Comparison of ENCODE assay signal across 1 cellular context in genomic region chr9:121278535-121279169, GRCh38.
TF ChIP-seq lines count a peak whose summit lies in the region.

No MANE protein-coding gene starts in this region.

TF ChIP-seq in WTC11, 78 proteins besides CTCF, POLR2A, EP300 and RAD21 (continued from another document):
- TF ChIP-seq, protein P1, sequence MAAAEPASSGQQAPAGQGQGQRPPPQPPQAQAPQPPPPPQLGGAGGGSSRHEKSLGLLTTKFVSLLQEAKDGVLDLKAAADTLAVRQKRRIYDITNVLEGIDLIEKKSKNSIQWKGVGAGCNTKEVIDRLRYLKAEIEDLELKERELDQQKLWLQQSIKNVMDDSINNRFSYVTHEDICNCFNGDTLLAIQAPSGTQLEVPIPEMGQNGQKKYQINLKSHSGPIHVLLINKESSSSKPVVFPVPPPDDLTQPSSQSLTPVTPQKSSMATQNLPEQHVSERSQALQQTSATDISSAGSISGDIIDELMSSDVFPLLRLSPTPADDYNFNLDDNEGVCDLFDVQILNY (CRISPR knock-in tag; IDR thresholded peaks at IDR 0.05), result no peak
- TF ChIP-seq, protein P2, sequence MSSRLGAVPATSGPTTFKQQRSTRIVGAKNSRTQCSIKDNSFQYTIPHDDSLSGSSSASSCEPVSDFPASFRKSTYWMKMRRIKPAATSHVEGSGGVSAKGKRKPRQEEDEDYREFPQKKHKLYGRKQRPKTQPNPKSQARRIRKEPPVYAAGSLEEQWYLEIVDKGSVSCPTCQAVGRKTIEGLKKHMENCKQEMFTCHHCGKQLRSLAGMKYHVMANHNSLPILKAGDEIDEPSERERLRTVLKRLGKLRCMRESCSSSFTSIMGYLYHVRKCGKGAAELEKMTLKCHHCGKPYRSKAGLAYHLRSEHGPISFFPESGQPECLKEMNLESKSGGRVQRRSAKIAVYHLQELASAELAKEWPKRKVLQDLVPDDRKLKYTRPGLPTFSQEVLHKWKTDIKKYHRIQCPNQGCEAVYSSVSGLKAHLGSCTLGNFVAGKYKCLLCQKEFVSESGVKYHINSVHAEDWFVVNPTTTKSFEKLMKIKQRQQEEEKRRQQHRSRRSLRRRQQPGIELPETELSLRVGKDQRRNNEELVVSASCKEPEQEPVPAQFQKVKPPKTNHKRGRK (CRISPR knock-in tag; IDR thresholded peaks at IDR 0.05; ENCODE audit: borderline replicate concordance), result no peak
- no peak for TF ChIP-seq ZNF416 (CRISPR knock-in tag; IDR thresholded peaks at IDR 0.05)
- TF ChIP-seq ZNF232 (CRISPR knock-in tag; IDR thresholded peaks at IDR 0.05), result no peak
- 0 out of 2 replicates have a peak, but pooled peaks have one; percentile 17 for TF ChIP-seq TEAD4 (CRISPR knock-in tag; IDR thresholded peaks at IDR 0.05)
- peak; percentile 68 for TF ChIP-seq MAX (CRISPR knock-in tag; IDR thresholded peaks at IDR 0.05)
- TF ChIP-seq NFATC4 (CRISPR knock-in tag; IDR thresholded peaks at IDR 0.05), result no peak
- TF ChIP-seq, protein P3, sequence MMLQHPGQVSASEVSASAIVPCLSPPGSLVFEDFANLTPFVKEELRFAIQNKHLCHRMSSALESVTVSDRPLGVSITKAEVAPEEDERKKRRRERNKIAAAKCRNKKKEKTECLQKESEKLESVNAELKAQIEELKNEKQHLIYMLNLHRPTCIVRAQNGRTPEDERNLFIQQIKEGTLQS (CRISPR knock-in tag; conservative IDR thresholded peaks at IDR 0.05), result no peak
- no peak; the same call in 1 of the 2 replicates for TF ChIP-seq FOXP4 (CRISPR knock-in tag; IDR thresholded peaks at IDR 0.05)
- TF ChIP-seq CREB1 (CRISPR knock-in tag; IDR thresholded peaks at IDR 0.05), result no peak
TF ChIP-seq in WTC11: peak in this region for 3.
